Comparison of ENCODE assay signal across 21 cellular contexts in the genomic region with DNA sequence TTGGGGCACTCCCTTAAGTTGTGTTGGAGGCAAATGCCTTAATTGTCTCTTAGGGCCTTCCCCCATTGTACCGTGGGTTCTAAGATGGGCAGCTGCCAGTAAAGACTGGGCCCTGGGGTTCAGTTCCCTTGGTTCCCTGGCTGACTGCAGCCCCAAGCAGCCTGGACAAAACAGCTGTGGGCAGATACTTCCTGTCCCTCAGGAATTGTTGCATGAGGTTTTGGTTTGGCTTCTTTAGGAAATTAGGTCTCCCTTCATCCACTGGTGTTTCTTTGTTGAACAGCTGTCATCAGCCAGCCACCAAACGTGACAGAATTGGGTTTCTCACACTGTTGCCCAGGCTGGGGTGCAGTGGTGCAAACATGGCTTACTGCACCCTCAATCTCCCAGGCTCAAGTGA. TPM values are rescaled to one million over a fixed set of nuclear protein-coding genes. Genes with fewer than 3 reads are reported as not detected.
"Had no signal": no experiment of that assay in that cellular context is flagged by ENCODE, and none has a peak within 500 bp of the region (broad histone marks: within the 10 kb centered on the region; RNA-seq: fewer than 3 reads in every experiment).

No MANE protein-coding gene starts in this region.

- H3K27ac ChIP-seq: brain microvascular endothelial cell, thoracic aorta, upper lobe of right lung had no signal

- H3K9me3 ChIP-seq: gastroesophageal sphincter, thoracic aorta, upper lobe of right lung had no signal

- H3K36me3 ChIP-seq: brain microvascular endothelial cell, gastroesophageal sphincter, thoracic aorta, upper lobe of right lung had no signal

- H3K4me2 ChIP-seq: smooth muscle cell had no signal

- ATAC-seq: activated CD4-positive, alpha-beta T cell treated with anti-CD3 and anti-CD28 coated beads for 36 hours; activated naive CD8-positive, alpha-beta T cell treated with anti-CD3 and anti-CD28 coated beads, Interleukin-2, amount 50 U/mL, for 24 hours; natural killer cell treated with Interleukin-12 subunit alpha and Interleukin-12 subunit beta and Interleukin-15 and Interleukin-18, amount 100 ng/mL, for 72 hours; stimulated activated effector memory CD8-positive, alpha-beta T cell treated with anti-CD3 and anti-CD28 coated beads, Interleukin-12 subunit alpha, Interleukin-12 subunit beta, amount 100 ng/mL, for 72 hours; T-cell; upper lobe of right lung; WTC11 had no signal

- DNase-seq: activated CD4-positive, alpha-beta memory T cell treated with anti-CD3 and anti-CD28 coated beads, Interleukin-2, amount 10 ng/mL, durations not matched to agents 7 days and 5 days; activated CD4-positive, alpha-beta T cell treated with anti-CD3 and anti-CD28 coated beads for 36 hours; activated naive CD4-positive, alpha-beta T cell treated with anti-CD3 and anti-CD28 coated beads for 36 hours; activated naive CD8-positive, alpha-beta T cell treated with anti-CD3 and anti-CD28 coated beads, Interleukin-2, amount 50 U/mL, for 24 hours; activated T-cell treated with anti-CD3 and anti-CD28 coated beads, Interleukin-2, amount 50 U/mL, for 24 hours; aorta; brain microvascular endothelial cell; immature natural killer cell; kidney glomerular epithelial cell; mesendoderm; occipital lobe; stimulated activated CD4-positive, alpha-beta T cell treated with anti-CD3 and anti-CD28 coated beads, Interleukin-4, amount 100 ng/mL, for 1 hour; T-cell; upper lobe of right lung had no signal

- H3K4me3 ChIP-seq: coronary artery, gastroesophageal sphincter, smooth muscle cell, thoracic aorta, upper lobe of right lung had no signal

- H3K27me3 ChIP-seq: brain microvascular endothelial cell, gastroesophageal sphincter, upper lobe of right lung had no signal

RNA-seq across cellular contexts. Expression of gene ETV4, which starts 42.0 kb away (rescaled TPM):
- polyA plus RNA-seq: immature natural killer cell had no signal
